10 cellular contexts compared by ENCODE assay signal in genomic region chr3:25007974-25008658, GRCh38.
A peak's percentile ranks its signal among the peaks of the same experiment; 100 is the strongest.
DNase-seq lines count a peak whose midpoint lies in the region; ATAC-seq and TF ChIP-seq lines count a peak whose summit lies in the region.
"Had no signal": no experiment of that assay in that cellular context is flagged by ENCODE, and none has a peak within 500 bp of the region (broad histone marks: within the 10 kb centered on the region; RNA-seq: fewer than 3 reads in every experiment).

No MANE protein-coding gene starts in this region.

- no peaks in the 10 kb centered on the region for H3K9me3 ChIP-seq in mammary epithelial cell (replicated peaks; ENCODE audit: insufficient read depth, low read length)
- H3K9me3 ChIP-seq: SJSA1 had no signal

- H3K79me2 ChIP-seq in mammary epithelial cell (ENCODE audit: insufficient read depth, low read length): no peaks in the 10 kb centered on the region

- WGBS in mammary epithelial cell (ENCODE audit: low coverage, missing lambda C conversion rate): 44% methylated on average over 2 of the region's 2 CpGs

- dilution Hi-C loops in mammary epithelial cell (cut with HindIII; ENCODE audit: low sequenced_read_pairs): no loop called here

- no peaks in the 10 kb centered on the region for H3K36me3 ChIP-seq in mammary epithelial cell (ENCODE audit: insufficient read depth, low read length)
- H3K36me3 ChIP-seq: SJSA1 had no signal

- DNase-seq in mammary epithelial cell: peak; percentile 5
- DNase-seq in sciatic nerve (ENCODE audit: low spot score): no peak
- DNase-seq in SHP77 treated with DMSO at 0.1 percent for 48 hours (lab: John Stamatoyannopoulos, UW): no peak
- no peak for DNase-seq in pons (ENCODE audit: low spot score)
- no peak for DNase-seq in SW480 (ENCODE audit: low spot score)
- DNase-seq in NCI-H146 treated with DMSO at 0.1 percent for 48 hours (lab: John Stamatoyannopoulos, UW; ENCODE audit: unreplicated experiment): no peak

- no peak for TF ChIP-seq CTCF in mammary epithelial cell (conservative IDR thresholded peaks at IDR 0.05 in 1 of 2, IDR thresholded peaks at IDR 0.05 in 1 of 2; ENCODE audit: extremely low read depth in 1 of 2, insufficient read depth in 1 of 2, low read depth in 1 of 2, low read length in 2 of 2)

- BruUV-seq in mammary epithelial cell (replicated peaks; lab: Mats Ljungman, UMichigan): no TSS peak

- H3K4me3 ChIP-seq in mammary epithelial cell (replicated peaks in 1 of 3; ENCODE audit: insufficient read depth in 1 of 3, low read depth in 2 of 3, low read length in 3 of 3): no peak overlapping the region
- H3K4me3 ChIP-seq: SJSA1 had no signal

- CTCF ChIA-PET in mammary epithelial cell (lab: Charles Lee; ENCODE audit: low non-redundant PET): no interaction called here

- H2AFZ ChIP-seq in mammary epithelial cell (ENCODE audit: low read depth, low read length): no peak overlapping the region

- no peaks in the 10 kb centered on the region for H3K4me1 ChIP-seq in mammary epithelial cell (ENCODE audit: insufficient read depth, low read length)
- H3K4me1 ChIP-seq: SJSA1 had no signal

- H3K4me2 ChIP-seq in mammary epithelial cell (ENCODE audit: insufficient read depth, low read depth, low read length): no peak overlapping the region

- H3K27ac ChIP-seq in mammary epithelial cell (ENCODE audit: insufficient read depth, low read depth, low read length): no peak overlapping the region
- H3K27ac ChIP-seq: SJSA1 had no signal

- H4K20me1 ChIP-seq in mammary epithelial cell (ENCODE audit: insufficient read depth, low read length): no peaks in the 10 kb centered on the region

- H3K27me3 ChIP-seq in mammary epithelial cell (ENCODE audit: insufficient read depth, low read length): no peaks in the 10 kb centered on the region
- H3K27me3 ChIP-seq: SJSA1 had no signal

- intact Hi-C loops in mammary epithelial cell (cut with micrococcal nuclease): no loop called here
- intact Hi-C loops in sciatic nerve (cut with DNase I): no loop called here

- no peak overlapping the region for H3K9ac ChIP-seq in mammary epithelial cell (ENCODE audit: insufficient read depth, low read length)

- in situ Hi-C loops in mammary epithelial cell (cut with MboI; ENCODE audit: low sequenced_read_pairs in 2 of 2): loop anchor here (25.0 kb wide), 1 partner anchor 579 kb away; no protein-coding TSS in a partner anchor

- ATAC-seq in GM19452 (IDR thresholded peaks at IDR 0.05; ENCODE audit: unreplicated experiment) (peak; percentile 98), HG03060 (IDR thresholded peaks at IDR 0.05; ENCODE audit: low read depth, unreplicated experiment) (peak; percentile 99), sciatic nerve (peak; percentile 90)
- ATAC-seq: stimulated activated effector memory CD8-positive, alpha-beta T cell treated with anti-CD3 and anti-CD28 coated beads, Interleukin-12 subunit alpha, Interleukin-12 subunit beta, amount 100 ng/mL, for 72 hours had no signal
